ENCODE assay signal across 8 cellular contexts in genomic region chr21:37009740-37010341, GRCh38. TPM values are rescaled to one million over a fixed set of nuclear protein-coding genes. Genes with fewer than 3 reads are reported as not detected.
DNase-seq lines count a peak whose midpoint lies in the region; ATAC-seq and TF ChIP-seq lines count a peak whose summit lies in the region.

No MANE protein-coding gene starts in this region.

- H3K4me1 Mint-ChIP-seq in activated CD4-positive, alpha-beta memory T cell treated with anti-CD3 and anti-CD28 coated beads for 36 hours (ENCODE audit: low read depth) = peaks cover 16% of the 10 kb centered on the region

- WGBS in lung, 2 donors = 10 to 11% methylated on average over 30 of the region's 30 CpGs

- no peak overlapping the region for H3K27ac ChIP-seq in lung (ENCODE audit: low read depth in 1 of 2, low read length in 1 of 2)

- H3K27me3 Mint-ChIP-seq in activated CD4-positive, alpha-beta memory T cell treated with anti-CD3 and anti-CD28 coated beads for 36 hours = peaks cover 37% of the 10 kb centered on the region

- H3K9me3 ChIP-seq in lung (ENCODE audit: control insufficient read depth in 2 of 2, insufficient read depth in 1 of 2, low read length in 1 of 2) = no peaks in the 10 kb centered on the region

- intact Hi-C loops in activated CD4-positive, alpha-beta memory T cell treated with anti-CD3 and anti-CD28 coated beads for 36 hours (cut with micrococcal nuclease) = loop anchor here (1.0 to 5.0 kb wide), 2 partner anchors 33 to 43 kb away; partner anchors contain the start of gene HLCS

- H3K36me3 Mint-ChIP-seq in activated CD4-positive, alpha-beta memory T cell treated with anti-CD3 and anti-CD28 coated beads for 36 hours = no peaks in the 10 kb centered on the region

- CTCF ChIA-PET in activated CD4-positive, alpha-beta memory T cell treated with anti-CD3 and anti-CD28 coated beads for 36 hours (lab: Charles Lee) = interaction anchor here (0.6 to 2.3 kb wide), 28 partner anchors 9 to 506 kb away, joined by 3 to 21 read pairs (median 4); partner anchors contain the start of gene HLCS

- peak overlapping the region; percentile 15 for H3K27ac Mint-ChIP-seq in activated CD4-positive, alpha-beta memory T cell treated with anti-CD3 and anti-CD28 coated beads for 36 hours

- H3K36me3 ChIP-seq in lung (ENCODE audit: control insufficient read depth in 2 of 2, insufficient read depth in 2 of 2, low read length in 2 of 2) = no peaks in the 10 kb centered on the region

- H3K4me3 Mint-ChIP-seq in activated CD4-positive, alpha-beta memory T cell treated with anti-CD3 and anti-CD28 coated beads for 36 hours = peak overlapping the region; percentile 53

- peak; percentile 83 for ATAC-seq in GM19372 (IDR thresholded peaks at IDR 0.05; ENCODE audit: low read depth, unreplicated experiment)
- peak; percentile 87 for ATAC-seq in HG03558 (IDR thresholded peaks at IDR 0.05; ENCODE audit: extremely low read depth, unreplicated experiment)
- peak; percentile 93 for ATAC-seq in lung (ENCODE audit: insufficient read depth, low FRiP score)

- no peak overlapping the region for H3K4me3 ChIP-seq in lung

- peak; percentile 10 to 78 (median 50) for DNase-seq in C1 segment of cervical spinal cord (lab: John Stamatoyannopoulos, UW)
- peak; percentile 96 for DNase-seq in NCI-H748 (lab: John Stamatoyannopoulos, UW; ENCODE audit: unreplicated experiment)
- peak; percentile 88 for DNase-seq in activated CD4-positive, alpha-beta memory T cell treated with anti-CD3 and anti-CD28 coated beads for 36 hours
- peak; percentile 93 for DNase-seq in ecto neural progenitor cell (ENCODE audit: low spot score)
- DNase-seq in lung (ENCODE audit: low spot score) = peak; percentile 89
- peak; percentile 72 for DNase-seq in stimulated activated CD8-positive, alpha-beta memory T cell treated with anti-CD3 and anti-CD28 coated beads, Interleukin-12 subunit alpha, Interleukin-12 subunit beta, amount 100 ng/mL, for 1 hour (ENCODE audit: low read depth)

- no peaks in the 10 kb centered on the region for H3K27me3 ChIP-seq in lung (ENCODE audit: control insufficient read depth, insufficient read depth)

- peak; percentile 83 for TF ChIP-seq CTCF in lung (IDR thresholded peaks at IDR 0.05; ENCODE audit: control extremely low read depth, extremely low read depth)

- no peaks in the 10 kb centered on the region for H3K9me3 Mint-ChIP-seq in activated CD4-positive, alpha-beta memory T cell treated with anti-CD3 and anti-CD28 coated beads for 36 hours

- POLR2A ChIA-PET in activated CD4-positive, alpha-beta memory T cell treated with anti-CD3 and anti-CD28 coated beads for 36 hours (lab: Charles Lee) = interaction anchor here (1.0 kb wide), 1 partner anchor 44 kb away, joined by 3 read pairs; no protein-coding TSS in a partner anchor

- H3K4me1 ChIP-seq in lung (ENCODE audit: control insufficient read depth in 2 of 2, insufficient read depth in 2 of 2, low read length in 2 of 2) = peaks cover 0 to 8% of the 10 kb centered on the region in 2 donors

RNA-seq across cellular contexts. Expression of gene RIPPLY3, which starts 3.3 kb away (rescaled TPM):
- total RNA-seq in activated CD4-positive, alpha-beta memory T cell treated with anti-CD3 and anti-CD28 coated beads for 36 hours = under 1 TPM; 0.26 to 0.27 TPM
- total RNA-seq in lung = 1 to 10 TPM in 1 of 2 donors, under 1 TPM in 1; 0.18 to 2.1 TPM
- polyA plus RNA-seq in lung = under 1 TPM; 0.22 to 0.93 TPM

RNA-seq across cellular contexts. Expression of gene HLCS, which starts 43.4 kb away (rescaled TPM):
- 10 to 100 TPM; 12.7 to 17.5 TPM for total RNA-seq in activated CD4-positive, alpha-beta memory T cell treated with anti-CD3 and anti-CD28 coated beads for 36 hours
- total RNA-seq in lung = 10 to 100 TPM; 27.1 to 28.8 TPM
- 1 to 10 TPM; 5.0 to 7.8 TPM for polyA plus RNA-seq in lung
